Comparison of ENCODE assay signal across 8 cellular contexts in genomic region chr4:67198757-67199156, GRCh38.
A peak's percentile ranks its signal among the peaks of the same experiment; 100 is the strongest.
DNase-seq lines count a peak whose midpoint lies in the region; ATAC-seq and TF ChIP-seq lines count a peak whose summit lies in the region.
"Had no signal": no experiment of that assay in that cellular context is flagged by ENCODE, and none has a peak within 500 bp of the region (broad histone marks: within the 10 kb centered on the region; RNA-seq: fewer than 3 reads in every experiment).

No MANE protein-coding gene starts in this region.

- H3K9me3 Mint-ChIP-seq in mesothelial cell of epicardium: no peaks in the 10 kb centered on the region

- no peaks in the 10 kb centered on the region for H3K36me3 Mint-ChIP-seq in mesothelial cell of epicardium
- H3K36me3 Mint-ChIP-seq: IgD-negative memory B cell had no signal

- H3K36me3 ChIP-seq in adipocyte (ENCODE audit: control insufficient read depth, insufficient read depth, low read length, severe bottlenecking) (no peaks in the 10 kb centered on the region), colonic mucosa (no peaks in the 10 kb centered on the region)

- H3K4me3 ChIP-seq in adipocyte (ENCODE audit: low read length) (no peak overlapping the region), colonic mucosa (no peak overlapping the region)

- H3K4me1 Mint-ChIP-seq in mesothelial cell of epicardium: peaks cover 16% of the 10 kb centered on the region
- H3K4me1 Mint-ChIP-seq: IgD-negative memory B cell had no signal

- H3K27ac ChIP-seq in colonic mucosa: no peak overlapping the region

- no peaks in the 10 kb centered on the region for H3K27me3 Mint-ChIP-seq in mesothelial cell of epicardium (ENCODE audit: low read depth)
- H3K27me3 Mint-ChIP-seq: IgD-negative memory B cell had no signal

- intact Hi-C loops in colonic mucosa (cut with DNase I): no loop called here

- no peak overlapping the region for H3K4me3 Mint-ChIP-seq in mesothelial cell of epicardium
- H3K4me3 Mint-ChIP-seq: IgD-negative memory B cell had no signal

- peak; percentile 75 for ATAC-seq in GM18519 (IDR thresholded peaks at IDR 0.05; ENCODE audit: low FRiP score, unreplicated experiment)
- no peak for ATAC-seq in GM19324 (IDR thresholded peaks at IDR 0.05; ENCODE audit: low FRiP score, unreplicated experiment)
- no peak for ATAC-seq in HG03565 (IDR thresholded peaks at IDR 0.05; ENCODE audit: unreplicated experiment)

- H3K9ac ChIP-seq in adipocyte (ENCODE audit: low read length) (no peak overlapping the region), colonic mucosa (ENCODE audit: low read depth in 2 of 2, low read length in 2 of 2) (no peak overlapping the region)

- no peak overlapping the region for H3K27ac Mint-ChIP-seq in mesothelial cell of epicardium
- H3K27ac Mint-ChIP-seq: IgD-negative memory B cell had no signal

- TF ChIP-seq CTCF in LNCAP (IDR thresholded peaks at IDR 0.05) (peak; percentile 64), mesothelial cell of epicardium (IDR thresholded peaks at IDR 0.05; ENCODE audit: unreplicated experiment) (peak; percentile 20), colonic mucosa (IDR thresholded peaks at IDR 0.05) (no peak)

- H3K4me1 ChIP-seq in adipocyte (ENCODE audit: control insufficient read depth, insufficient read depth, low read length) (no peaks in the 10 kb centered on the region), colonic mucosa (no peaks in the 10 kb centered on the region)

- DNase-seq in adipocyte (ENCODE audit: low read depth): peak; percentile 65
- no peak for DNase-seq in mesothelial cell of epicardium (ENCODE audit: low spot score in 2 of 2, unreplicated experiment in 2 of 2)
- no peak for DNase-seq in colonic mucosa

- H3K27me3 ChIP-seq in adipocyte (replicated peaks; ENCODE audit: control insufficient read depth, insufficient read depth, low read length): no peaks in the 10 kb centered on the region
- H3K27me3 ChIP-seq in colonic mucosa: no peaks in the 10 kb centered on the region

- no peaks in the 10 kb centered on the region for H3K9me3 ChIP-seq in adipocyte (ENCODE audit: control insufficient read depth, low read length)
- H3K9me3 ChIP-seq in colonic mucosa: no peaks in the 10 kb centered on the region
